Comparison of ENCODE assay signal across 9 cellular contexts in the genomic region with DNA sequence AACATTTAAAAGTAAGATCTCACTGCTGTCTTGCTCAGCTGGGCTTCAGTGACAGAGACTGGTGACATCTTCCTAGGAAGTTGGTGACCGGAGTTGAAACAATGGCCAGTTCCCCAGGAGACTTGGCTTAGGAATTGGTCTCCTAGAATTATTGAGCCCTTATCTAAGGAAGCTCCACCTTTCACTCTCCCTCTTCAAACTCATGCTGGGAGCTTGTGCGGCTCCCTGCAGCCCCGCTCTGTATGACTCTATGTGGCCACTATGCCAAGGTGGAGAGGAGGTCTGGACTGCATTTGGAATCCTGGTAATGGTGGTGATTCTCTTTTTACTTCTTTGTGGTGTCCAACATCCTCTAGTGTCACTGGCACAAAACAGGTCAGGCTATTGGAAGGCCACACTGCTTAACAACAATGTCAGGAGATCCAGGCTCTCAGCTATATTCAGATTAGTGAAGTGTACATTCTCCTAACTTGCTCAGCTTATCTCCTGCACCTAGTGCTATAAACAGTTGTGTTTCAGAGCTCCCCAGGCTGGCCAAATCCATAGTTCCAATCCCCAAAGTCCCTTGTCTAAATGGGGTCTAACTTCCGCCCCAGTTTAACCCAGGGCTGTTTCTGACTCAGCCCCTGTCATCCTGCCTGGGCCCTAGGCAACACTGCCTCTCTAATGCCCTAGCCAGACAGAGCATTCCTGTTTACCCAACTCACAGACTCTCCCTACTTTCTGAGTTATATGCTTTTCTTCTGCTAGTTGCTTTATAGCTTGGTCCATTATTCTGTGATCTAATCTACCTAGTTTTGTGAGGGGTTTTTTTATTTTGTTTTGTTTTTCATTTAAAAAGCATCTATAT. TPM values are rescaled to one million over a fixed set of nuclear protein-coding genes. Genes with fewer than 3 reads are reported as not detected.
DNase-seq lines count a peak whose midpoint lies in the region; ATAC-seq and TF ChIP-seq lines count a peak whose summit lies in the region.
"Had no signal": no experiment of that assay in that cellular context is flagged by ENCODE, and none has a peak within 500 bp of the region (broad histone marks: within the 10 kb centered on the region; RNA-seq: fewer than 3 reads in every experiment).

No MANE protein-coding gene starts in this region.

- no peak for TF ChIP-seq CTCF in brain microvascular endothelial cell (IDR thresholded peaks at IDR 0.05; ENCODE audit: low read depth, low read length, missing control alignments)
- TF ChIP-seq CTCF in thoracic aorta (IDR thresholded peaks at IDR 0.05), result no peak

- H3K4me3 ChIP-seq in brain microvascular endothelial cell (ENCODE audit: low read depth, low read length) (no peak overlapping the region), thoracic aorta (no peak overlapping the region)

- in situ Hi-C loops in brain microvascular endothelial cell (cut with HindIII; ENCODE audit: low pct_ligation_motif_present, low sequenced_read_pairs), result no loop called here

- H3K27me3 ChIP-seq in brain microvascular endothelial cell (replicated peaks) (no peaks in the 10 kb centered on the region), thoracic aorta (replicated peaks; ENCODE audit: insufficient read depth) (no peaks in the 10 kb centered on the region)

- DNase-seq in NCI-H146 treated with DMSO at 0.1 percent for 48 hours (lab: John Stamatoyannopoulos, UW; ENCODE audit: unreplicated experiment) (peak; percentile 28), brain microvascular endothelial cell (peak; percentile 64), iris pigment epithelial cell (ENCODE audit: low read depth) (peak; percentile 71), thoracic aorta (ENCODE audit: low spot score) (no peak), caudate nucleus (lab: John Stamatoyannopoulos, UW) (no peak), germinal center (ENCODE audit: low spot score) (no peak), SIG-M5 (lab: John Stamatoyannopoulos, UW) (no peak)
- DNase-seq: H7, KG1 had no signal

- peaks cover 27 to 57% of the 10 kb centered on the region in 2 donors for H3K4me1 ChIP-seq in thoracic aorta (ENCODE audit: control insufficient read depth in 1 of 2, low read depth in 2 of 2)

- H3K36me3 ChIP-seq in brain microvascular endothelial cell (replicated peaks) (peaks cover 3% of the 10 kb centered on the region), thoracic aorta (no peaks in the 10 kb centered on the region)

- H3K9me3 ChIP-seq in thoracic aorta, result no peaks in the 10 kb centered on the region

- peak; percentile 47 for ATAC-seq in thoracic aorta (ENCODE audit: insufficient number of reproducible peaks, low FRiP score, low read depth)

- H3K27ac ChIP-seq in brain microvascular endothelial cell, result peak overlapping the region; percentile 77
- H3K27ac ChIP-seq in thoracic aorta, result peak overlapping the region; percentile 70 to 88
- no peak overlapping the region for H3K27ac ChIP-seq in caudate nucleus (ENCODE audit: low read depth, low read length)

RNA-seq across cellular contexts. Expression of gene ATP2B4, which starts 18.3 kb away (rescaled TPM):
- 100 to 1,000 TPM; 131 to 138 TPM for total RNA-seq in thoracic aorta

Comparison
In these comparisons a context has a peak if more than half of its experiments do, and no peak if none do; other contexts are left out.
1. DNase-seq: peak in NCI-H146 treated with DMSO at 0.1 percent for 48 hours (single experiment), brain microvascular endothelial cell (single experiment) and iris pigment epithelial cell (single experiment); none in thoracic aorta (single experiment), caudate nucleus (0 of 61), germinal center (single experiment) and SIG-M5 (single experiment).